In genomic region chr20:32091888-32092346, GRCh38 we compare ENCODE assay signal across 8 cellular contexts. TPM values are rescaled to one million over a fixed set of nuclear protein-coding genes. Genes with fewer than 3 reads are reported as not detected.
DNase-seq lines count a peak whose midpoint lies in the region; ATAC-seq, FAIRE-seq and TF ChIP-seq lines count a peak whose summit lies in the region.

No MANE protein-coding gene starts in this region.

- CTCF ChIA-PET in HEK293T (lab: Yijun Ruan, JAX), result interaction anchor here (0.6 to 1.6 kb wide), 8 partner anchors 9 to 308 kb away, joined by 3 to 9 read pairs (median 3); no protein-coding TSS in a partner anchor
- CTCF ChIA-PET in activated CD4-positive, alpha-beta T cell treated with anti-CD3 and anti-CD28 coated beads for 36 hours (lab: Charles Lee), result interaction anchor here (0.8 to 5.1 kb wide), 25 partner anchors 9 to 269 kb away, joined by 3 to 32 read pairs (median 5); partner anchors contain the start of gene PDRG1
- CTCF ChIA-PET in HepG2 (lab: Yijun Ruan, JAX; ENCODE audit: low intra/inter-chr PET ratio, low total read pairs), result interaction anchor here (1.1 to 1.3 kb wide), 3 partner anchors 60 to 269 kb away, joined by 4 to 9 read pairs (median 7); no protein-coding TSS in a partner anchor

- no peaks in the 10 kb centered on the region for H3K9me3 ChIP-seq in HepG2 (ENCODE audit: low read length)

- no peak overlapping the region for H2AFZ ChIP-seq in HepG2 (ENCODE audit: low read length)

- in situ Hi-C loops in HepG2 (cut with HindIII; ENCODE audit: extremely low pct_ligation_motif_present, low pct_unique_long_range_greater_than_20kb), result loop anchor here (10.0 kb wide), 1 partner anchor 267 kb away; no protein-coding TSS in a partner anchor

- no peaks in the 10 kb centered on the region for H3K79me2 ChIP-seq in HepG2 (ENCODE audit: insufficient read depth, low read length)

- no peak for TF ChIP-seq POLR2A in HepG2 (IDR thresholded peaks at IDR 0.05; ENCODE audit: insufficient read depth in 1 of 2, low read depth in 2 of 2, low read length in 2 of 2)

- H3K4me1 ChIP-seq in HepG2 (ENCODE audit: insufficient read depth, low read length), result 0 out of 2 replicates have a peak, but pooled peaks cover 4% of the 10 kb centered on the region

- peak overlapping the region in 5 of 7 donors; percentile 60 to 84 (median 65) for H3K27ac Mint-ChIP-seq in CD14-positive monocyte
- H3K27ac Mint-ChIP-seq in activated CD4-positive, alpha-beta T cell treated with anti-CD3 and anti-CD28 coated beads for 36 hours, result no peak overlapping the region

- intact Hi-C loops in CD14-positive monocyte (cut with micrococcal nuclease) (loop anchor here in 1 of 2 donors (5.0 to 10.0 kb wide), 4 partner anchors 60 to 265 kb away; partner anchors contain the start of gene XKR7), HepG2 (cut with micrococcal nuclease; ENCODE audit: unreplicated experiment) (loop anchor here (1.0 to 5.0 kb wide), 2 partner anchors 60 to 270 kb away; no protein-coding TSS in a partner anchor)
- intact Hi-C loops in activated CD4-positive, alpha-beta T cell treated with anti-CD3 and anti-CD28 coated beads for 36 hours (cut with DNase I, micrococcal nuclease), result loop anchor here (1.0 to 2.0 kb wide), 4 partner anchors 61 to 270 kb away; no protein-coding TSS in a partner anchor

- H3K27me3 ChIP-seq in HepG2 (ENCODE audit: control insufficient read depth in 1 of 2, insufficient read depth in 2 of 2, low read length in 2 of 2), result peaks cover 7 to 32% of the 10 kb centered on the region in 2 experiments; a peak in 4 of 5 replicates

- H3K4me3 Mint-ChIP-seq in CD14-positive monocyte, result no peak overlapping the region
- no peak overlapping the region for H3K4me3 Mint-ChIP-seq in activated CD4-positive, alpha-beta T cell treated with anti-CD3 and anti-CD28 coated beads for 36 hours

- no peak overlapping the region for H3K9ac ChIP-seq in HepG2 (ENCODE audit: insufficient read depth, low read depth, low read length)

- H4K20me1 ChIP-seq in HepG2 (ENCODE audit: insufficient read depth, low read length), result no peaks in the 10 kb centered on the region

- no peaks in the 10 kb centered on the region for H3K36me3 ChIP-seq in HepG2 (replicated peaks in 1 of 2; ENCODE audit: control insufficient read depth in 1 of 2, insufficient read depth in 2 of 2, low read length in 2 of 2)

- H3K4me1 Mint-ChIP-seq in CD14-positive monocyte, result peaks cover 15% of the 10 kb centered on the region
- peaks cover 2% of the 10 kb centered on the region for H3K4me1 Mint-ChIP-seq in activated CD4-positive, alpha-beta T cell treated with anti-CD3 and anti-CD28 coated beads for 36 hours

- POLR2A ChIA-PET in HEK293T (lab: Yijun Ruan, JAX) (no interaction called here), HepG2 (lab: Yijun Ruan, JAX) (interaction anchor here (1.1 kb wide), 1 partner anchor 18 kb away, joined by 5 read pairs; the partner anchor contains the start of gene TM9SF4)
- POLR2A ChIA-PET in activated CD4-positive, alpha-beta T cell treated with anti-CD3 and anti-CD28 coated beads for 36 hours (lab: Charles Lee), result interaction anchor here (0.5 to 0.6 kb wide), 2 partner anchors 238 to 292 kb away, joined by 3 read pairs; no protein-coding TSS in a partner anchor

- peak; percentile 74 for DNase-seq in CD14-positive monocyte (ENCODE audit: low spot score)
- DNase-seq in HEK293T (ENCODE audit: extremely low spot score), result peak; percentile 79
- DNase-seq in NCI-H510A (lab: John Stamatoyannopoulos, UW), result peak; percentile 35
- DNase-seq in activated CD4-positive, alpha-beta T cell treated with anti-CD3 and anti-CD28 coated beads for 36 hours, result peak; percentile 92
- peak; percentile 78 for DNase-seq in cerebellar cortex (ENCODE audit: low spot score)
- peak; percentile 82 for DNase-seq in HepG2 (ENCODE audit: low spot score)
- DNase-seq in stimulated activated CD4-positive, alpha-beta T cell treated with anti-CD3 and anti-CD28 coated beads, TNF-alpha, amount 100 ng/mL, for 1 hour (ENCODE audit: low read depth in 3 of 3, low spot score in 1 of 3), result peak; percentile 25 to 66 (median 50)

- BruUV-seq in HepG2 (replicated peaks; lab: Mats Ljungman, UMichigan), result no TSS peak

- peak; percentile 96 for ATAC-seq in activated CD4-positive, alpha-beta T cell treated with anti-CD3 and anti-CD28 coated beads for 36 hours
- ATAC-seq in HepG2 (peak; percentile 88), GM19395 (IDR thresholded peaks at IDR 0.05; ENCODE audit: unreplicated experiment) (no peak)

- TF ChIP-seq EP300 in HepG2 (IDR thresholded peaks at IDR 0.05; ENCODE audit: low read depth in 2 of 2, low read length in 2 of 2) (no peak), HepG2 (CRISPR knock-in tag; IDR thresholded peaks at IDR 0.05; ENCODE audit: borderline replicate concordance) (no peak)

- H3K4me3 ChIP-seq in HepG2 (replicated peaks in 1 of 3; ENCODE audit: insufficient read depth in 1 of 3, low read depth in 2 of 3, low read length in 3 of 3), result no peak overlapping the region

- H3K9me3 Mint-ChIP-seq in CD14-positive monocyte, result no peaks in the 10 kb centered on the region
- H3K9me3 Mint-ChIP-seq in activated CD4-positive, alpha-beta T cell treated with anti-CD3 and anti-CD28 coated beads for 36 hours (ENCODE audit: low read depth), result no peaks in the 10 kb centered on the region

- H3K27me3 Mint-ChIP-seq in CD14-positive monocyte (ENCODE audit: low read depth in 3 of 3), result peaks cover 0 to 1% (median under 1%) of the 10 kb centered on the region in 3 donors
- peaks cover 14% of the 10 kb centered on the region for H3K27me3 Mint-ChIP-seq in activated CD4-positive, alpha-beta T cell treated with anti-CD3 and anti-CD28 coated beads for 36 hours

- H3K4me2 ChIP-seq in HepG2 (ENCODE audit: low read depth, low read length), result no peak overlapping the region

- peaks cover 77 to 98% of the 10 kb centered on the region in 2 donors for H3K36me3 Mint-ChIP-seq in CD14-positive monocyte
- H3K36me3 Mint-ChIP-seq in activated CD4-positive, alpha-beta T cell treated with anti-CD3 and anti-CD28 coated beads for 36 hours (ENCODE audit: low read depth), result no peaks in the 10 kb centered on the region

- no peak overlapping the region for H3K27ac ChIP-seq in HepG2 (ENCODE audit: extremely low read length, insufficient read depth, low read length)

- peak; percentile 97 for FAIRE-seq in HepG2 (lab: Jason Lieb, UNC)

- peak; percentile 57; the same call in 1 of the 2 replicates for TF ChIP-seq RAD21 in HepG2 (CRISPR knock-in tag; IDR thresholded peaks at IDR 0.05)

- WGBS in HepG2 (ENCODE audit: low lambda C conversion rate), result under 1% methylated on average over 7 of the region's 7 CpGs

- TF ChIP-seq CTCF in CD14-positive monocyte (IDR thresholded peaks at IDR 0.05) (peak; percentile 97), HepG2 (CRISPR knock-in tag; IDR thresholded peaks at IDR 0.05) (peak; percentile 92)

RNA-seq across cellular contexts. Expression of gene TM9SF4, which starts 17.6 kb away (rescaled TPM):
- polyA plus RNA-seq in CD14-positive monocyte, result 10 to 100 TPM; 49.7 to 78.5 TPM
- total RNA-seq in activated CD4-positive, alpha-beta T cell treated with anti-CD3 and anti-CD28 coated beads for 36 hours, result 10 to 100 TPM; 43.2 to 66.5 TPM
- total RNA-seq in HepG2 (2016; rRNA removed; fragmentation: Illumina TruSeq; extraction: Trizol), result 30.3 and 53.5 TPM in 2 replicates
- total RNA-seq in HepG2 (2016; cell fraction: cytosol; rRNA removed; fragmentation: Illumina TruSeq; extraction: Trizol; ENCODE audit: low read depth), result 8.9 and 10.2 TPM in 2 replicates
- 26.6 and 52.8 TPM in 2 replicates for total RNA-seq in HepG2 (2016; cell fraction: insoluble cytoplasmic fraction; rRNA removed; fragmentation: Illumina TruSeq; extraction: Trizol)
- 16.3 and 19.5 TPM in 2 replicates for total RNA-seq in HepG2 (2016; cell fraction: membrane; rRNA removed; fragmentation: Illumina TruSeq; extraction: Trizol)
- total RNA-seq in HepG2 (2016; cell fraction: nucleus; rRNA removed; fragmentation: Illumina TruSeq; extraction: Trizol), result 67.0 and 79.9 TPM in 2 replicates
- polyA plus RNA-seq in HepG2 (2011; rRNA removed), result 171 and 183 TPM in 2 replicates
- 137 and 141 TPM in 2 replicates for polyA plus RNA-seq in HepG2 (2011; cell fraction: cytosol; rRNA removed)
- polyA plus RNA-seq in HepG2 (2011; cell fraction: nucleus; rRNA removed), result 138 and 162 TPM in 2 replicates
- polyA plus RNA-seq in HepG2 (2012), result 93.4 and 96.8 TPM in 2 replicates
- 5.9 and 6.7 TPM in 2 replicates for polyA plus RNA-seq in HepG2 (2016; cell fraction: cytosol; fragmentation: Illumina TruSeq; extraction: Trizol; ENCODE audit: low read depth)
- polyA plus RNA-seq in HepG2 (2016; cell fraction: insoluble cytoplasmic fraction; fragmentation: Illumina TruSeq; extraction: Trizol; ENCODE audit: low read depth), result 27.2 and 35.4 TPM in 2 replicates
- polyA plus RNA-seq in HepG2 (2016; cell fraction: membrane; fragmentation: Illumina TruSeq; extraction: Trizol; ENCODE audit: low read depth), result 15.5 and 17.0 TPM in 2 replicates
- 134 and 135 TPM in 2 replicates for polyA plus RNA-seq in HepG2 (2016; cell fraction: nucleus; fragmentation: Illumina TruSeq; extraction: Trizol; ENCODE audit: insufficient read depth, low read depth)
- 107 and 349 TPM in 2 replicates for polyA minus RNA-seq in HepG2 (2011; rRNA and poly(A)+ RNA removed; ENCODE audit: low replicate concordance)
- polyA minus RNA-seq in HepG2 (2011; cell fraction: cytosol; rRNA and poly(A)+ RNA removed), result 135 and 159 TPM in 2 replicates
- 88.2 and 109 TPM in 2 replicates for polyA minus RNA-seq in HepG2 (2011; cell fraction: nucleus; rRNA and poly(A)+ RNA removed)

RNA-seq across cellular contexts. Expression of gene HCK, which starts 39.9 kb away (rescaled TPM):
- polyA plus RNA-seq in CD14-positive monocyte, result 100 to 1,000 TPM; 526 to 688 TPM
- not detected for total RNA-seq in activated CD4-positive, alpha-beta T cell treated with anti-CD3 and anti-CD28 coated beads for 36 hours
- not detected in 2 replicates for total RNA-seq in HepG2 (2016; rRNA removed; fragmentation: Illumina TruSeq; extraction: Trizol)
- total RNA-seq in HepG2 (2016; cell fraction: cytosol; rRNA removed; fragmentation: Illumina TruSeq; extraction: Trizol; ENCODE audit: low read depth), result not detected in 2 replicates
- not detected in 2 replicates for total RNA-seq in HepG2 (2016; cell fraction: insoluble cytoplasmic fraction; rRNA removed; fragmentation: Illumina TruSeq; extraction: Trizol)
- not detected in 2 replicates for total RNA-seq in HepG2 (2016; cell fraction: membrane; rRNA removed; fragmentation: Illumina TruSeq; extraction: Trizol)
- total RNA-seq in HepG2 (2016; cell fraction: nucleus; rRNA removed; fragmentation: Illumina TruSeq; extraction: Trizol), result not detected in 2 replicates
- polyA plus RNA-seq in HepG2 (2011; rRNA removed), result 0.04 and 0.10 TPM in 2 replicates
- polyA plus RNA-seq in HepG2 (2011; cell fraction: cytosol; rRNA removed), result 0.05 TPM in 1 of 2 replicates, not detected in the other
- 0.06 TPM in 1 of 2 replicates, not detected in the other for polyA plus RNA-seq in HepG2 (2011; cell fraction: nucleus; rRNA removed)
- polyA plus RNA-seq in HepG2 (2012), result not detected in 2 replicates
- not detected in 2 replicates for polyA plus RNA-seq in HepG2 (2016; cell fraction: cytosol; fragmentation: Illumina TruSeq; extraction: Trizol; ENCODE audit: low read depth)
- not detected in 2 replicates for polyA plus RNA-seq in HepG2 (2016; cell fraction: insoluble cytoplasmic fraction; fragmentation: Illumina TruSeq; extraction: Trizol; ENCODE audit: low read depth)
- polyA plus RNA-seq in HepG2 (2016; cell fraction: membrane; fragmentation: Illumina TruSeq; extraction: Trizol; ENCODE audit: low read depth), result not detected in 2 replicates
- not detected in 2 replicates for polyA plus RNA-seq in HepG2 (2016; cell fraction: nucleus; fragmentation: Illumina TruSeq; extraction: Trizol; ENCODE audit: insufficient read depth, low read depth)
- polyA minus RNA-seq in HepG2 (2011; rRNA and poly(A)+ RNA removed; ENCODE audit: low replicate concordance), result not detected in 2 replicates
- polyA minus RNA-seq in HepG2 (2011; cell fraction: cytosol; rRNA and poly(A)+ RNA removed), result not detected in 2 replicates
- polyA minus RNA-seq in HepG2 (2011; cell fraction: nucleus; rRNA and poly(A)+ RNA removed), result not detected in 2 replicates

Comparison
In these comparisons a context has a peak if more than half of its experiments do, and no peak if none do; other contexts are left out.
1. DNase-seq: peak in every context shown above with its lines; median percentile 92 in activated CD4-positive, alpha-beta T cell treated with anti-CD3 and anti-CD28 coated beads for 36 hours; 82 in HepG2; 79 in HEK293T; 78 in cerebellar cortex; 74 in CD14-positive monocyte; 50 in stimulated activated CD4-positive, alpha-beta T cell treated with anti-CD3 and anti-CD28 coated beads, TNF-alpha, amount 100 ng/mL, for 1 hour; 35 in NCI-H510A.